11 cellular contexts compared by ENCODE assay signal in the genomic region with DNA sequence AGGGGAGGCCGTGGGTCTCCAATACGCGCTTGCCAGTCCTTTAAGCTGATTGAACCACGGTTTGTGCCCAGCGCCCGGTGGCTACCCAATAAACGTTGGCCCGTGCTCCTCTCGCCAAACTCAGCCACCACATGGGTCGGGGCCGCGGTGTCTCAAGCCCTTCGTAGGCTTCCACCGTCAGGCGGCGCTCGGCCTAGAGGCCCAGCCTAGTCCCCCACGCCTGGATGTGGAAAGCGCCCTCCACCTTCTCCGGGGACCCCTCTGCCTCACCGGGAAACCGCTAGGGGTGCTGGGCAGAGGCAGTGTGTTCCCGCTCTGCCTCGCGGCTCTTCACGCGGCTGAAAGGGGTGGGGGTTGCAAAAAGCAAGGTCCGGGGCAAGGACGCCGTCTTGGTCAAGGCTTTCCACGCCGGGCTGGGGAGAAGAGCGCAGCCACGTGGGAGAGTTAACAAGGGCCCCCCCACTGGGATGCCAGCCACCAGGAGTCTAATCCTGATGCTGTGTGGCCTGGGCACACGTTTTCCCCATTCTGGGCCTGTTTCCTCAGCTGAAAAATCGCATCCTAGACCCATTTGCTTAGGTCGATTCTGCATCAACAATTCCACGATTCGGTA. TPM values are rescaled to one million over a fixed set of nuclear protein-coding genes. Genes with fewer than 3 reads are reported as not detected.
DNase-seq lines count a peak whose midpoint lies in the region; ATAC-seq and TF ChIP-seq lines count a peak whose summit lies in the region.
"Had no signal": no experiment of that assay in that cellular context is flagged by ENCODE, and none has a peak within 500 bp of the region (broad histone marks: within the 10 kb centered on the region; RNA-seq: fewer than 3 reads in every experiment).

No MANE protein-coding gene starts in this region.

- H3K4me3 ChIP-seq in BJ (ENCODE audit: low read depth, low read length) (no peak overlapping the region), ascending aorta (peak overlapping the region; percentile 15 to 53), psoas muscle (peak overlapping the region; percentile 46)
- H3K4me3 ChIP-seq: lung had no signal

- H3K9me3 ChIP-seq in ascending aorta (no peaks in the 10 kb centered on the region), psoas muscle (no peaks in the 10 kb centered on the region)
- H3K9me3 ChIP-seq: Caco-2 had no signal

- WGBS in psoas muscle, 3 donors, result 14 to 18% (median 15%) methylated on average over 39 of the region's 39 CpGs

- H3K36me3 ChIP-seq in BJ (ENCODE audit: control insufficient read depth, insufficient read depth, low read length) (no peaks in the 10 kb centered on the region), ascending aorta (no peaks in the 10 kb centered on the region), psoas muscle (ENCODE audit: insufficient read depth in 1 of 2, low read depth in 1 of 2) (no peaks in the 10 kb centered on the region)

- ATAC-seq in left cardiac atrium (peak in 1 of 2 donors; percentile 14), psoas muscle (peak in 1 of 4 donors; percentile 51), GM21786 (IDR thresholded peaks at IDR 0.05; ENCODE audit: unreplicated experiment) (no peak)

- H3K27ac ChIP-seq in ascending aorta, result no peak overlapping the region
- H3K27ac ChIP-seq in psoas muscle, result no peak overlapping the region

- H3K4me1 ChIP-seq in ascending aorta (no peaks in the 10 kb centered on the region), psoas muscle (no peaks in the 10 kb centered on the region)

- CTCF ChIA-PET in BJ (lab: Yijun Ruan, JAX), result no interaction called here

- TF ChIP-seq CTCF in BJ (IDR thresholded peaks at IDR 0.05; ENCODE audit: insufficient read depth, low read depth, low read length) (peak; percentile 20; the same call in 1 of the 2 replicates), ascending aorta (IDR thresholded peaks at IDR 0.05) (no peak), psoas muscle (IDR thresholded peaks at IDR 0.05) (no peak)

- peaks cover 30% of the 10 kb centered on the region for H3K27me3 ChIP-seq in BJ (ENCODE audit: control insufficient read depth, insufficient read depth, low read length)
- H3K27me3 ChIP-seq in ascending aorta, result no peaks in the 10 kb centered on the region
- H3K27me3 ChIP-seq in psoas muscle (ENCODE audit: insufficient read depth in 3 of 3, low read length in 2 of 3), result peaks cover 0 to 52% (median 16%) of the 10 kb centered on the region in 3 donors

- POLR2A ChIA-PET in BJ (lab: Charles Lee), result no interaction called here

- DNase-seq in BJ (ENCODE audit: low read depth), result no peak
- DNase-seq in ascending aorta (ENCODE audit: low spot score in 2 of 2), result no peak
- DNase-seq in left cardiac atrium, result peak; percentile 31
- no peak for DNase-seq in psoas muscle
- no peak for DNase-seq in AG08395 (ENCODE audit: low spot score)
- DNase-seq in OCI-M1 (lab: John Stamatoyannopoulos, UW), result no peak
- DNase-seq in stimulated activated CD4-positive, alpha-beta T cell treated with anti-CD3 and anti-CD28 coated beads, Interleukin-4, amount 100 ng/mL, for 4 hours, result no peak
- DNase-seq: Caco-2 had no signal

- intact Hi-C loops in ascending aorta (cut with DNase I) (no loop called here), left cardiac atrium (cut with DNase I) (no loop called here), psoas muscle (cut with DNase I) (no loop called here)

RNA-seq across cellular contexts. Expression of gene LEP, which starts 29.8 kb away (rescaled TPM):
- 0.05 TPM in 2 replicates for polyA plus RNA-seq in BJ (2011; rRNA removed)
- polyA minus RNA-seq in BJ (2011; rRNA and poly(A)+ RNA removed), result not detected in 2 replicates
- not detected for total RNA-seq in ascending aorta
- 10 to 100 TPM; 25.6 to 37.1 TPM for total RNA-seq in left cardiac atrium
- total RNA-seq in psoas muscle, result under 1 TPM; 0.15 to 0.69 (median 0.31) TPM
- under 1 TPM; 0.08 to 0.78 (median 0.12) TPM for polyA plus RNA-seq in psoas muscle
- total RNA-seq: Caco-2, pulmonary artery endothelial cell had no signal

Comparison
In these comparisons a context has a peak if more than half of its experiments do, and no peak if none do; other contexts are left out.
1. RNA of gene LEP, which starts 29.8 kb away (total RNA-seq): 25.6 to 37.1 TPM in left cardiac atrium; 0.15 to 0.69 TPM in psoas muscle and not detected in ascending aorta (single experiment); every median in the first group is over 10 times any median in the second.